ENCODE assay signal across 10 cellular contexts in the genomic region with DNA sequence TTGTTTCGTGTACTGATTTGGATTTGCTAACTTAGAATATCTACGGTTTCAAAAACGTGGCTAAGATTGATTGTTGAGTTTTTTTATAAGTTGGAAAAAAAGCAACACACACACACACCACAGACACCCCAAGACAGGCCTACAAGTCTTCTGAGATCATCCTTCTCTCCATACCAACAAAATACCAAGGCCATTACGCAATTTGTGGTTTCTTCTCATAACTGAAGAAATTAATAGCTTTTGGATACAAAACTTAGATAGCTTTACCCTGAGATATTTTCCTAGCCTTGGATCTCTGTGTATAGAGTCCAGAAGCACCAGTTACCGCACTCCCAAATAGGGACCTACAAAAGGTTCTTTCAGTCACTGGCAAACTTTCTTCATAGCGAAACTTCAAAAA.
DNase-seq lines count a peak whose midpoint lies in the region; ATAC-seq and TF ChIP-seq lines count a peak whose summit lies in the region.
"Had no signal": no experiment of that assay in that cellular context is flagged by ENCODE, and none has a peak within 500 bp of the region (broad histone marks: within the 10 kb centered on the region; RNA-seq: fewer than 3 reads in every experiment).

No MANE protein-coding gene starts in this region.

- POLR2A ChIA-PET in RWPE1 (lab: Yijun Ruan, JAX; ENCODE audit: low non-redundant PET) = interaction anchor here (0.5 kb wide), 1 partner anchor 25 kb away, joined by 3 read pairs; no protein-coding TSS in a partner anchor

- H3K9ac ChIP-seq in skeletal muscle tissue (ENCODE audit: low read depth in 1 of 3, low read length in 3 of 3) = no peak overlapping the region

- peaks cover 20 to 38% (median 30%) of the 10 kb centered on the region in 3 donors for H3K4me1 ChIP-seq in skeletal muscle tissue (ENCODE audit: control insufficient read depth in 3 of 3, insufficient read depth in 3 of 3, low read length in 3 of 3)

- ATAC-seq in HG02840 (IDR thresholded peaks at IDR 0.05; ENCODE audit: low FRiP score, unreplicated experiment) = no peak
- ATAC-seq: GM12878 had no signal

- H3K27ac ChIP-seq in RWPE1 (no peak overlapping the region), skeletal muscle tissue (ENCODE audit: low read depth, low read length) (peak overlapping the region; percentile 57)

- CTCF ChIA-PET in RWPE1 (lab: Yijun Ruan, JAX) = interaction anchor here (1.5 kb wide), 1 partner anchor 9 kb away, joined by 3 read pairs; no protein-coding TSS in a partner anchor

- H3K27me3 ChIP-seq in skeletal muscle tissue (ENCODE audit: control insufficient read depth in 3 of 3, insufficient read depth in 3 of 3, low read length in 3 of 3) = no peaks in the 10 kb centered on the region

- peak; percentile 92 for DNase-seq in GM04504 (ENCODE audit: low read depth)
- DNase-seq in RWPE1 (ENCODE audit: low spot score) = peak; percentile 24
- peak; percentile 89 for DNase-seq in fibroblast of pulmonary artery (ENCODE audit: low read depth)
- DNase-seq in NCI-H524 (lab: John Stamatoyannopoulos, UW) = no peak
- no peak for DNase-seq in DMS53 treated with DMSO at 0.1 percent for 48 hours (lab: John Stamatoyannopoulos, UW; ENCODE audit: unreplicated experiment)
- no peak for DNase-seq in NCI-H2029 (lab: John Stamatoyannopoulos, UW)
- DNase-seq: SHP77 had no signal

- H3K9me3 ChIP-seq in skeletal muscle tissue (ENCODE audit: control insufficient read depth in 3 of 3, low read length in 3 of 3) = no peaks in the 10 kb centered on the region

- H3K36me3 ChIP-seq in skeletal muscle tissue (ENCODE audit: control insufficient read depth in 3 of 3, insufficient read depth in 3 of 3, low read length in 3 of 3) = no peaks in the 10 kb centered on the region

- H3K4me3 ChIP-seq in fibroblast of pulmonary artery (replicated peaks; ENCODE audit: low read depth, low read length) (no peak overlapping the region), skeletal muscle tissue (ENCODE audit: low read length in 3 of 3) (no peak overlapping the region)
- H3K4me3 ChIP-seq: GM12878 had no signal

- TF ChIP-seq CTCF in RWPE1 (conservative IDR thresholded peaks at IDR 0.05; ENCODE audit: low read depth) (no peak), fibroblast of pulmonary artery (IDR thresholded peaks at IDR 0.05; ENCODE audit: low read length, missing control alignments) (no peak)

Comparison
In these comparisons a context has a peak if more than half of its experiments do, and no peak if none do; other contexts are left out.
1. DNase-seq: peak in GM04504 (single experiment), RWPE1 (single experiment) and fibroblast of pulmonary artery (single experiment); none in NCI-H524 (0 of 2), DMS53 treated with DMSO at 0.1 percent for 48 hours (single experiment) and NCI-H2029 (single experiment).